In the genomic region with DNA sequence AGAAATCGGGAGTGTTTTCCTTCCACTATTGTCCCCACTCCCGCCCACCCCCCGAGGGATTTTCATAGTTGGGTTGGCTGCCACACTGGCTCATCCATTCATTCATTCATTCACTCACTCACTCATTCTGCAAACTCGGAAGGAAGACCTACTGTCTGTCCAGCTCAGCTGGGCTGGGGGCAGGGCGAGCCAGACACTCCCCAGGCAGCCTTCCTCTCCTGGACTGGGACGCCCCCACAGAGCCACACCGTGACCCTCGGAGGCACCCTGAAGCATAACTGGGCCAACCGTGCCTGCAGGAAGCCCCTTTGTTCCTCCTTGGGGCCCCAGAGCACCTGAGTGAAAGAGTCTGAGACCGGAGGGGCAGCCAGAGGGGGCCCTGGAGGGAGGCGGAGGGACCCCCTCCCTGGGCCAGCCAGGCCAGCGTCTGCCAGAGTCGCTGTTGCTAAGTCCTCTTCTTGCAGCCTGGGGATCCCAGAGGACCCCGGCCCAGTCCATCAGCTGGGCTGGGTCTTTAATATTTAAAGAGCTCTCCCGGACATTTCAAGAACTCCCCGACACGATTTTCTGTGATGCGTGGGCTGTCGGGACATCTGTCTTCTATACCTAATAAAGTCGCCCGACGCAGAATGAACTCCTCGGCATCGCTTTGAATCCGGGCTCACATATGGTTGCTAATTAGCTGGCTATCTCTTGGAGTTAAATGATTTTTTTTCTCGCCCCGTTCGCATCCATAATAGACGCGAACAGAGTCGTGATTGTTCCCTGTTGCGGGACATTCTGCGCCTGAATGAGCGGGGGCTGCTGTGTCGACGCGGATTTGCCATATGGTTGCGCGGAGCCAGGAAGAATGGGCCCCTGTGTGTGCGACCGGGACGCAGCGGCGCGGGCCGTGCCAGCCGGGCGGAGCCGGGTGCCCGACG, we compare ENCODE assay signal across 13 cellular contexts. TPM values are rescaled to one million over a fixed set of nuclear protein-coding genes. Genes with fewer than 3 reads are reported as not detected.
DNase-seq lines count a peak whose midpoint lies in the region; ATAC-seq, FAIRE-seq and TF ChIP-seq lines count a peak whose summit lies in the region.
"Had no signal": no experiment of that assay in that cellular context is flagged by ENCODE, and none has a peak within 500 bp of the region (broad histone marks: within the 10 kb centered on the region; RNA-seq: fewer than 3 reads in every experiment).

No MANE protein-coding gene starts in this region.

- intact Hi-C loops in activated CD8-positive, alpha-beta T cell treated with anti-CD3 and anti-CD28 coated beads for 36 hours (cut with micrococcal nuclease): no loop called here
- intact Hi-C loops in K562 (cut with micrococcal nuclease): loop anchor here (2.0 kb wide), 1 partner anchor 14 kb away; no protein-coding TSS in a partner anchor

- no peak for TF ChIP-seq EP300 in K562 (IDR thresholded peaks at IDR 0.05; ENCODE audit: low read length)

- no peak for FAIRE-seq in K562 (lab: Jason Lieb, UNC)

- ATAC-seq in activated CD8-positive, alpha-beta T cell treated with anti-CD3 and anti-CD28 coated beads, Interleukin-2, amount 10 ng/mL, durations not matched to agents 7 days and 5 days: no peak
- ATAC-seq in activated CD8-positive, alpha-beta T cell treated with anti-CD3 and anti-CD28 coated beads for 36 hours: no peak
- peak; percentile 56 for ATAC-seq in K562
- ATAC-seq in stimulated activated memory B cell treated with anti-CD40 and anti-IgM and Interleukin-4, amounts not matched to agents 10 μg/mL and 1 μg/mL and 100 μg/mL, for 72 hours: no peak
- no peak for ATAC-seq in foreskin keratinocyte
- ATAC-seq in GM19351 (IDR thresholded peaks at IDR 0.05; ENCODE audit: unreplicated experiment): no peak
- ATAC-seq: body of pancreas had no signal

- H3K79me2 ChIP-seq in K562 (ENCODE audit: control insufficient read depth, insufficient read depth, low read length): no peaks in the 10 kb centered on the region

- H3K9me3 Mint-ChIP-seq in activated CD8-positive, alpha-beta T cell treated with anti-CD3 and anti-CD28 coated beads, Interleukin-2, amount 10 ng/mL, durations not matched to agents 7 days and 5 days (ENCODE audit: insufficient read depth): no peaks in the 10 kb centered on the region
- H3K9me3 Mint-ChIP-seq in activated CD8-positive, alpha-beta T cell treated with anti-CD3 and anti-CD28 coated beads for 36 hours: no peaks in the 10 kb centered on the region
- no peaks in the 10 kb centered on the region for H3K9me3 Mint-ChIP-seq in stimulated activated memory B cell treated with anti-CD40 and anti-IgM and Interleukin-4, amounts not matched to agents 10 μg/mL and 1 μg/mL and 100 μg/mL, for 72 hours

- CTCF ChIA-PET in activated CD8-positive, alpha-beta T cell treated with anti-CD3 and anti-CD28 coated beads, Interleukin-2, amount 10 ng/mL, durations not matched to agents 7 days and 5 days (lab: Charles Lee): interaction anchor here (1.1 kb wide), 1 partner anchor 336 kb away, joined by 3 read pairs; no protein-coding TSS in a partner anchor
- CTCF ChIA-PET in activated CD8-positive, alpha-beta T cell treated with anti-CD3 and anti-CD28 coated beads for 36 hours (lab: Charles Lee): interaction anchor here (1.1 to 1.3 kb wide), 3 partner anchors 19 to 24 kb away, joined by 3 to 4 read pairs (median 4); no protein-coding TSS in a partner anchor
- CTCF ChIA-PET in K562 (lab: Yijun Ruan, JAX; ENCODE audit: low intra/inter-chr PET ratio): no interaction called here

- H3K4me2 ChIP-seq in K562 (ENCODE audit: insufficient read depth, low read length): peak overlapping the region; percentile 32; the same call in 1 of the 2 replicates

- in situ Hi-C loops in K562 (cut with MboI): no loop called here

- H4K20me1 ChIP-seq in K562 (replicated peaks; ENCODE audit: control insufficient read depth, insufficient read depth, low read length): no peaks in the 10 kb centered on the region

- DNase-seq in activated CD8-positive, alpha-beta T cell treated with anti-CD3 and anti-CD28 coated beads, Interleukin-2, amount 10 ng/mL, durations not matched to agents 7 days and 5 days: no peak
- DNase-seq in activated CD8-positive, alpha-beta T cell treated with anti-CD3 and anti-CD28 coated beads for 36 hours: no peak
- DNase-seq in K562 (ENCODE audit: extremely low read depth in 1 of 4, low spot score in 3 of 4) (peak in 1 of 4 experiments; percentile 40), medulla oblongata (ENCODE audit: extremely low spot score) (peak; percentile 86), foreskin keratinocyte (no peak), germinal center (ENCODE audit: low spot score) (no peak)
- DNase-seq: ACHN; body of pancreas; GDM1; NCI-H1092; stimulated activated CD4-positive, alpha-beta T cell treated with anti-CD3 and anti-CD28 coated beads, Interleukin-12 subunit alpha, Interleukin-12 subunit beta, amount 100 ng/mL, for 4 hours had no signal

- WGBS in K562 (ENCODE audit: insufficient coverage, low coverage, missing lambda C conversion rate): 79% methylated on average over 46 of the region's 51 CpGs

- H3K27me3 Mint-ChIP-seq in activated CD8-positive, alpha-beta T cell treated with anti-CD3 and anti-CD28 coated beads, Interleukin-2, amount 10 ng/mL, durations not matched to agents 7 days and 5 days (ENCODE audit: low read depth): peaks cover 42% of the 10 kb centered on the region
- H3K27me3 Mint-ChIP-seq in activated CD8-positive, alpha-beta T cell treated with anti-CD3 and anti-CD28 coated beads for 36 hours: peaks cover 51% of the 10 kb centered on the region
- H3K27me3 Mint-ChIP-seq in stimulated activated memory B cell treated with anti-CD40 and anti-IgM and Interleukin-4, amounts not matched to agents 10 μg/mL and 1 μg/mL and 100 μg/mL, for 72 hours: peaks cover 74% of the 10 kb centered on the region

- no TSS peak for BruUV-seq in K562 (replicated peaks; lab: Mats Ljungman, UMichigan)

- no peaks in the 10 kb centered on the region for H3K36me3 Mint-ChIP-seq in activated CD8-positive, alpha-beta T cell treated with anti-CD3 and anti-CD28 coated beads, Interleukin-2, amount 10 ng/mL, durations not matched to agents 7 days and 5 days (ENCODE audit: low read depth)
- H3K36me3 Mint-ChIP-seq in activated CD8-positive, alpha-beta T cell treated with anti-CD3 and anti-CD28 coated beads for 36 hours (ENCODE audit: low read depth): no peaks in the 10 kb centered on the region
- H3K36me3 Mint-ChIP-seq in stimulated activated memory B cell treated with anti-CD40 and anti-IgM and Interleukin-4, amounts not matched to agents 10 μg/mL and 1 μg/mL and 100 μg/mL, for 72 hours: no peaks in the 10 kb centered on the region

- H3K9me3 ChIP-seq in K562 (replicated peaks; ENCODE audit: control insufficient read depth, insufficient read depth, low read depth, low read length): peaks cover 7% of the 10 kb centered on the region
- H3K9me3 ChIP-seq: body of pancreas had no signal

- no peak for TF ChIP-seq POLR2A in K562 (conservative IDR thresholded peaks at IDR 0.05)

- H3K27ac Mint-ChIP-seq in activated CD8-positive, alpha-beta T cell treated with anti-CD3 and anti-CD28 coated beads, Interleukin-2, amount 10 ng/mL, durations not matched to agents 7 days and 5 days: no peak overlapping the region
- H3K27ac Mint-ChIP-seq in activated CD8-positive, alpha-beta T cell treated with anti-CD3 and anti-CD28 coated beads for 36 hours: no peak overlapping the region
- no peak overlapping the region for H3K27ac Mint-ChIP-seq in stimulated activated memory B cell treated with anti-CD40 and anti-IgM and Interleukin-4, amounts not matched to agents 10 μg/mL and 1 μg/mL and 100 μg/mL, for 72 hours

- POLR2A ChIA-PET in activated CD8-positive, alpha-beta T cell treated with anti-CD3 and anti-CD28 coated beads, Interleukin-2, amount 10 ng/mL, durations not matched to agents 7 days and 5 days (lab: Charles Lee): no interaction called here
- POLR2A ChIA-PET in activated CD8-positive, alpha-beta T cell treated with anti-CD3 and anti-CD28 coated beads for 36 hours (lab: Charles Lee): no interaction called here
- POLR2A ChIA-PET in K562 (lab: Yijun Ruan, JAX): interaction anchor here (1.0 kb wide), 1 partner anchor 12 kb away, joined by 5 read pairs; no protein-coding TSS in a partner anchor

- H3K27me3 ChIP-seq in K562 (ENCODE audit: control insufficient read depth in 2 of 2, insufficient read depth in 2 of 2, low read length in 2 of 2) (no peaks in the 10 kb centered on the region), foreskin keratinocyte (peaks cover 67% of the 10 kb centered on the region)

- TF ChIP-seq CTCF in activated CD8-positive, alpha-beta T cell treated with anti-CD3 and anti-CD28 coated beads for 36 hours (IDR thresholded peaks at IDR 0.05): no peak
- no peak for TF ChIP-seq CTCF in K562 (IDR thresholded peaks at IDR 0.05 in 2 of 3, conservative IDR thresholded peaks at IDR 0.05 in 1 of 3; ENCODE audit: insufficient read depth in 2 of 3, low read depth in 1 of 3, low read length in 3 of 3)
- no peak for TF ChIP-seq CTCF in foreskin keratinocyte (conservative IDR thresholded peaks at IDR 0.05)

- TF ChIP-seq RAD21 in K562 (CRISPR knock-in tag; conservative IDR thresholded peaks at IDR 0.05 in 1 of 2, IDR thresholded peaks at IDR 0.05 in 1 of 2): no peak

- H3K9me1 ChIP-seq in K562 (ENCODE audit: control insufficient read depth, insufficient read depth, low read length): no peaks in the 10 kb centered on the region

- peak overlapping the region; percentile 25 for H3K4me3 Mint-ChIP-seq in activated CD8-positive, alpha-beta T cell treated with anti-CD3 and anti-CD28 coated beads, Interleukin-2, amount 10 ng/mL, durations not matched to agents 7 days and 5 days
- H3K4me3 Mint-ChIP-seq in activated CD8-positive, alpha-beta T cell treated with anti-CD3 and anti-CD28 coated beads for 36 hours: no peak overlapping the region
- peak overlapping the region; percentile 72 for H3K4me3 Mint-ChIP-seq in stimulated activated memory B cell treated with anti-CD40 and anti-IgM and Interleukin-4, amounts not matched to agents 10 μg/mL and 1 μg/mL and 100 μg/mL, for 72 hours

- no peaks in the 10 kb centered on the region for H3K36me3 ChIP-seq in K562 (ENCODE audit: control insufficient read depth, insufficient read depth, low read length)

- H3K4me3 ChIP-seq in K562: no peak overlapping the region
- H3K4me3 ChIP-seq: body of pancreas had no signal

- H3K4me1 Mint-ChIP-seq in activated CD8-positive, alpha-beta T cell treated with anti-CD3 and anti-CD28 coated beads, Interleukin-2, amount 10 ng/mL, durations not matched to agents 7 days and 5 days (ENCODE audit: low read depth): peaks cover 14% of the 10 kb centered on the region
- H3K4me1 Mint-ChIP-seq in activated CD8-positive, alpha-beta T cell treated with anti-CD3 and anti-CD28 coated beads for 36 hours (ENCODE audit: low read depth): peaks cover 5% of the 10 kb centered on the region
- peaks cover 16% of the 10 kb centered on the region for H3K4me1 Mint-ChIP-seq in stimulated activated memory B cell treated with anti-CD40 and anti-IgM and Interleukin-4, amounts not matched to agents 10 μg/mL and 1 μg/mL and 100 μg/mL, for 72 hours

- H3K27ac ChIP-seq in K562 (ENCODE audit: extremely low read depth, low read depth, low read length) (peak overlapping the region; percentile 66; the same call in 1 of the 3 replicates), foreskin keratinocyte (no peak overlapping the region)
- H3K27ac ChIP-seq: body of pancreas had no signal

- H2AFZ ChIP-seq in K562 (ENCODE audit: low read depth, low read length): peak overlapping the region; percentile 90

- peak overlapping the region; percentile 32 to 55; a peak in 2 of 4 replicates for H3K9ac ChIP-seq in K562 (ENCODE audit: insufficient read depth in 1 of 2, low read depth in 2 of 2, low read length in 2 of 2)

- peaks cover 10 to 44% of the 10 kb centered on the region in 2 experiments; a peak in 4 of 5 replicates for H3K4me1 ChIP-seq in K562 (replicated peaks in 1 of 2; ENCODE audit: control insufficient read depth in 2 of 2, insufficient read depth in 2 of 2, low read length in 2 of 2)
- H3K4me1 ChIP-seq in foreskin keratinocyte: no peaks in the 10 kb centered on the region
- H3K4me1 ChIP-seq: body of pancreas had no signal

RNA-seq across cellular contexts. Expression of gene CDKN1C, which starts 16.7 kb away (rescaled TPM):
- under 1 TPM; 0.21 to 0.32 TPM for total RNA-seq in activated CD8-positive, alpha-beta T cell treated with anti-CD3 and anti-CD28 coated beads, Interleukin-2, amount 10 ng/mL, durations not matched to agents 7 days and 5 days
- 1 to 10 TPM; 1.6 TPM for total RNA-seq in activated CD8-positive, alpha-beta T cell treated with anti-CD3 and anti-CD28 coated beads for 36 hours
- 7.1 and 13.9 TPM in 2 replicates for total RNA-seq in K562 (2011; cell fraction: chromatin; rRNA removed; ENCODE audit: low replicate concordance)
- 20.5 and 24.5 TPM in 2 replicates for total RNA-seq in K562 (2011; cell fraction: nucleolus; rRNA removed)
- 10.9 and 11.1 TPM in 2 replicates for total RNA-seq in K562 (2011; cell fraction: nucleoplasm; rRNA removed)
- 19.2 and 23.5 TPM in 2 replicates for total RNA-seq in K562 (2014; rRNA removed)
- 3.5 and 4.0 TPM in 2 replicates for total RNA-seq in K562 (2014; rRNA removed; fragmentation: Illumina TruSeq; extraction: Trizol)
- 2.8 and 3.5 TPM in 2 replicates for total RNA-seq in K562 (2015; rRNA removed; fragmentation: Illumina TruSeq; extraction: Trizol)
- total RNA-seq in K562 (2021): 21.1 and 21.9 TPM in 2 replicates
- polyA plus RNA-seq in K562 (2011; rRNA removed): 9.2 and 17.4 TPM in 2 replicates
- 12.9 and 29.1 TPM in 2 replicates for polyA plus RNA-seq in K562 (2011; cell fraction: cytosol; rRNA removed)
- polyA plus RNA-seq in K562 (2011; cell fraction: nucleus; rRNA removed): 25.4 and 25.7 TPM in 2 replicates
- polyA plus RNA-seq in K562 (2012): 10.9 and 13.2 TPM in 2 replicates
- 3.9 and 5.2 TPM in 2 replicates for polyA plus RNA-seq in K562 (2014; fragmentation: Illumina TruSeq; extraction: Trizol)
- 10 to 100 TPM in 1 of 2 experiments, 1 to 10 TPM in 1; 9.3 to 18.7 TPM for polyA plus RNA-seq in K562 (2014; fragmentation: Nextera tagmentation; extraction: Ambion mirVana)
- 11.0 and 13.0 TPM in 2 replicates for polyA plus RNA-seq in K562 (2014; rRNA removed)
- polyA minus RNA-seq in K562 (2011; rRNA and poly(A)+ RNA removed): 4.8 and 6.4 TPM in 2 replicates
- polyA minus RNA-seq in K562 (2011; cell fraction: cytosol; rRNA and poly(A)+ RNA removed): 11.8 and 22.5 TPM in 2 replicates
- polyA minus RNA-seq in K562 (2011; cell fraction: nucleus; rRNA and poly(A)+ RNA removed): 7.5 and 8.9 TPM in 2 replicates
- 2.4 and 3.2 TPM in 2 replicates for total RNA-seq in foreskin keratinocyte
- polyA plus RNA-seq in foreskin keratinocyte: 2.6 and 2.8 TPM in 2 replicates
